Comparison of ENCODE assay signal across 32 cellular contexts in genomic region chr20:32329817-32330554, GRCh38. TPM values are rescaled to one million over a fixed set of nuclear protein-coding genes. Genes with fewer than 3 reads are reported as not detected.
DNase-seq lines count a peak whose midpoint lies in the region; ATAC-seq, FAIRE-seq and TF ChIP-seq lines count a peak whose summit lies in the region.
"Had no signal": no experiment of that assay in that cellular context is flagged by ENCODE, and none has a peak within 500 bp of the region (broad histone marks: within the 10 kb centered on the region; RNA-seq: fewer than 3 reads in every experiment).

No MANE protein-coding gene starts in this region.

- no peak for FAIRE-seq in kidney (lab: Jason Lieb, UNC)
- FAIRE-seq: GM12892 had no signal

- H3K4me2 ChIP-seq in hepatocyte: no peak overlapping the region

- CTCF ChIA-PET in CD8-positive, alpha-beta T cell (lab: Charles Lee): no interaction called here
- CTCF ChIA-PET in RWPE1 (lab: Yijun Ruan, JAX): interaction anchor here (0.6 kb wide), 2 partner anchors 34 to 147 kb away, joined by 3 read pairs; no protein-coding TSS in a partner anchor

- peaks cover 12% of the 10 kb centered on the region for H3K4me1 Mint-ChIP-seq in CD8-positive, alpha-beta T cell (ENCODE audit: low read depth)
- H3K4me1 Mint-ChIP-seq: nephron progenitor cell had no signal

- H3K4me1 ChIP-seq in CD8-positive, alpha-beta T cell (ENCODE audit: insufficient read depth, low read length): no peaks in the 10 kb centered on the region
- H3K4me1 ChIP-seq in hepatocyte (ENCODE audit: insufficient read depth) (peaks cover 28% of the 10 kb centered on the region), kidney (ENCODE audit: control insufficient read depth in 1 of 2, insufficient read depth in 1 of 2, low read depth in 1 of 2, low read length in 2 of 2) (peaks cover 15 to 26% of the 10 kb centered on the region in 2 donors)
- H3K4me1 ChIP-seq: colonic mucosa, parathyroid adenoma, SJCRH30 had no signal

- H2AFZ ChIP-seq in hepatocyte: no peak overlapping the region
- H2AFZ ChIP-seq: parathyroid adenoma had no signal

- TF ChIP-seq CTCF in CD8-positive, alpha-beta T cell (IDR thresholded peaks at IDR 0.05): no peak
- TF ChIP-seq CTCF in RWPE1 (conservative IDR thresholded peaks at IDR 0.05; ENCODE audit: low read depth) (no peak), hepatocyte (IDR thresholded peaks at IDR 0.05; ENCODE audit: poor library complexity) (no peak), kidney (IDR thresholded peaks at IDR 0.05; ENCODE audit: borderline replicate concordance, extremely low read depth, insufficient read depth) (no peak)

- WGBS in hepatocyte (ENCODE audit: low lambda C conversion rate, missing lambda C conversion rate): 89% methylated on average over 7 of the region's 7 CpGs

- H3K79me2 ChIP-seq in hepatocyte: no peaks in the 10 kb centered on the region
- H3K79me2 ChIP-seq: parathyroid adenoma had no signal

- POLR2A ChIA-PET in CD8-positive, alpha-beta T cell (lab: Charles Lee): no interaction called here
- POLR2A ChIA-PET in RWPE1 (lab: Yijun Ruan, JAX; ENCODE audit: low non-redundant PET): interaction anchor here (0.6 kb wide), 1 partner anchor 12 kb away, joined by 3 read pairs; no protein-coding TSS in a partner anchor

- no peak overlapping the region for H3K27ac ChIP-seq in CD8-positive, alpha-beta T cell (ENCODE audit: low read depth, low read length)
- no peak overlapping the region for H3K27ac ChIP-seq in RWPE1
- peak overlapping the region; percentile 15 for H3K27ac ChIP-seq in hepatocyte
- H3K27ac ChIP-seq in kidney (ENCODE audit: low read depth in 2 of 2, low read length in 2 of 2): peak overlapping the region in 1 of 2 donors; percentile 11
- H3K27ac ChIP-seq: BLaER1 treated with 17β-estradiol and CSF1 and Interleukin-3, amounts not matched to agents 10 nM and 100 nM; cardiac muscle cell; colonic mucosa; parathyroid adenoma; SJCRH30 had no signal

- no peak overlapping the region for H3K9ac ChIP-seq in kidney (ENCODE audit: low read length in 2 of 2)
- H3K9ac ChIP-seq: BLaER1 treated with 17β-estradiol and CSF1 and Interleukin-3, amounts not matched to agents 10 nM and 100 nM; parathyroid adenoma had no signal

- no peak overlapping the region for H3K4me3 Mint-ChIP-seq in CD8-positive, alpha-beta T cell
- H3K4me3 Mint-ChIP-seq: activated naive CD4-positive, alpha-beta T cell treated with anti-CD3 and anti-CD28 coated beads, Interleukin-2, amount 50 U/mL, for 24 hours; activated T-helper 1 cell treated with anti-CD3 and anti-CD28 coated beads, Interleukin-12 subunit alpha, Interleukin-12 subunit beta, Interleukin-2, Interleukin-4 antibody, amounts not matched to agents 30 ng/mL and 10 ng/mL and 1 ng/mL, durations not matched to agents 14 hours and 24 hours and 36 hours; nephron progenitor cell had no signal

- peak overlapping the region; percentile 27 for H3K27ac Mint-ChIP-seq in CD8-positive, alpha-beta T cell
- H3K27ac Mint-ChIP-seq: activated naive CD4-positive, alpha-beta T cell treated with anti-CD3 and anti-CD28 coated beads, Interleukin-2, amount 50 U/mL, for 24 hours; activated T-helper 1 cell treated with anti-CD3 and anti-CD28 coated beads, Interleukin-12 subunit alpha, Interleukin-12 subunit beta, Interleukin-2, Interleukin-4 antibody, amounts not matched to agents 30 ng/mL and 10 ng/mL and 1 ng/mL, durations not matched to agents 14 hours and 24 hours and 36 hours; nephron progenitor cell had no signal

- H3K36me3 Mint-ChIP-seq in CD8-positive, alpha-beta T cell: peaks cover 63% of the 10 kb centered on the region

- no peaks in the 10 kb centered on the region for H3K27me3 ChIP-seq in CD8-positive, alpha-beta T cell (ENCODE audit: insufficient read depth, low read length)
- H3K27me3 ChIP-seq in hepatocyte (no peaks in the 10 kb centered on the region), H7 (ENCODE audit: control insufficient read depth, insufficient read depth, low read length) (no peaks in the 10 kb centered on the region)
- H3K27me3 ChIP-seq: BLaER1 treated with 17β-estradiol and CSF1 and Interleukin-3, amounts not matched to agents 10 nM and 100 nM; cardiac muscle cell; colonic mucosa; heart left ventricle; SJCRH30; spleen; upper lobe of left lung had no signal

- no peaks in the 10 kb centered on the region for H3K9me2 ChIP-seq in hepatocyte (replicated peaks; ENCODE audit: insufficient read depth)

- no peaks in the 10 kb centered on the region for H4K20me1 ChIP-seq in hepatocyte (ENCODE audit: insufficient read depth, poor library complexity, severe bottlenecking)
- H4K20me1 ChIP-seq: BLaER1 treated with 17β-estradiol and CSF1 and Interleukin-3, amounts not matched to agents 10 nM and 100 nM had no signal

- DNase-seq in CD8-positive, alpha-beta T cell: no peak
- DNase-seq in DMS53 treated with DMSO at 0.1 percent for 48 hours (lab: John Stamatoyannopoulos, UW; ENCODE audit: unreplicated experiment) (peak; percentile 98), RWPE1 (ENCODE audit: low spot score) (peak; percentile 30), hepatocyte (ENCODE audit: low spot score) (no peak), H7 (no peak), kidney (no peak)
- DNase-seq: activated CD4-positive, alpha-beta T cell treated with anti-CD3 and anti-CD28 coated beads, Interleukin-2, amount 50 U/mL, for 4 hours; activated CD4-positive, CD25-positive, alpha-beta regulatory T cell; anterior cingulate cortex; Calu3; colonic mucosa; effector CD8-positive, alpha-beta T cell; foreskin fibroblast; GOT3; heart left ventricle; kidney glomerular epithelial cell; mammary epithelial cell; NCI-H187 treated with DMSO at 0.1 percent for 48 hours; NCI-H345; nephron progenitor cell; right cardiac atrium; SJCRH30; spleen; substantia nigra; upper lobe of left lung had no signal

- intact Hi-C loops in CD8-positive, alpha-beta T cell (cut with DNase I, micrococcal nuclease): no loop called here
- intact Hi-C loops in kidney (cut with DNase I): no loop called here

- H3K4me3 ChIP-seq in CD8-positive, alpha-beta T cell (ENCODE audit: low read depth, low read length): no peak overlapping the region
- H3K4me3 ChIP-seq in hepatocyte (no peak overlapping the region), H7 (ENCODE audit: insufficient read depth, low read depth, low read length) (no peak overlapping the region), kidney (ENCODE audit: low read length in 2 of 2) (no peak overlapping the region)
- H3K4me3 ChIP-seq: BLaER1 treated with 17β-estradiol and CSF1 and Interleukin-3, amounts not matched to agents 10 nM and 100 nM; cardiac muscle cell; colonic mucosa; heart left ventricle; SJCRH30; spleen; upper lobe of left lung had no signal

- no peaks in the 10 kb centered on the region for H3K9me3 ChIP-seq in CD8-positive, alpha-beta T cell (ENCODE audit: low read length)
- H3K9me3 ChIP-seq in hepatocyte (ENCODE audit: low read depth): no peaks in the 10 kb centered on the region
- no peaks in the 10 kb centered on the region for H3K9me3 ChIP-seq in kidney (ENCODE audit: control insufficient read depth in 1 of 2, low read length in 2 of 2)
- H3K9me3 ChIP-seq: BLaER1 treated with 17β-estradiol and CSF1 and Interleukin-3, amounts not matched to agents 10 nM and 100 nM; colonic mucosa; heart left ventricle; SJCRH30; spleen; upper lobe of left lung had no signal

- H3K27me3 Mint-ChIP-seq in CD8-positive, alpha-beta T cell (ENCODE audit: low read depth): no peaks in the 10 kb centered on the region
- H3K27me3 Mint-ChIP-seq: activated naive CD4-positive, alpha-beta T cell treated with anti-CD3 and anti-CD28 coated beads, Interleukin-2, amount 50 U/mL, for 24 hours had no signal

- ATAC-seq in CD8-positive, alpha-beta T cell: no peak
- no peak for ATAC-seq in GM21447 (IDR thresholded peaks at IDR 0.05; ENCODE audit: unreplicated experiment)
- ATAC-seq: heart left ventricle, right cardiac atrium had no signal

- H3K36me3 ChIP-seq in CD8-positive, alpha-beta T cell (ENCODE audit: insufficient read depth, low read length): peaks cover 7% of the 10 kb centered on the region
- H3K36me3 ChIP-seq in hepatocyte (replicated peaks; ENCODE audit: insufficient read depth, low read depth): no peaks in the 10 kb centered on the region
- H3K36me3 ChIP-seq in H7 (replicated peaks; ENCODE audit: control insufficient read depth, insufficient read depth, low read length): peaks cover 7% of the 10 kb centered on the region
- peaks cover 0 to 13% of the 10 kb centered on the region in 2 donors for H3K36me3 ChIP-seq in kidney (ENCODE audit: control insufficient read depth in 1 of 2, insufficient read depth in 2 of 2, low read length in 2 of 2)
- H3K36me3 ChIP-seq: colonic mucosa had no signal

- no peaks in the 10 kb centered on the region for H3K9me3 Mint-ChIP-seq in CD8-positive, alpha-beta T cell
- H3K9me3 Mint-ChIP-seq: activated naive CD4-positive, alpha-beta T cell treated with anti-CD3 and anti-CD28 coated beads, Interleukin-2, amount 50 U/mL, for 24 hours; activated T-helper 1 cell treated with anti-CD3 and anti-CD28 coated beads, Interleukin-12 subunit alpha, Interleukin-12 subunit beta, Interleukin-2, Interleukin-4 antibody, amounts not matched to agents 30 ng/mL and 10 ng/mL and 1 ng/mL, durations not matched to agents 14 hours and 24 hours and 36 hours; nephron progenitor cell had no signal

RNA-seq across cellular contexts. Expression of gene ASXL1, which starts 28.1 kb away (rescaled TPM):
- 100 to 1,000 TPM; 197 to 200 TPM for total RNA-seq in CD8-positive, alpha-beta T cell
- total RNA-seq in hepatocyte (59.6 and 82.0 TPM in 2 replicates), kidney (71.1 TPM)
- polyA plus RNA-seq in hepatocyte (95.6 and 126 TPM in 2 replicates), kidney (ENCODE audit: insufficient read depth, low read depth, low replicate concordance) (16.2 TPM)
- 12.5 and 14.3 TPM in 2 replicates for total RNA-seq in H7 (2014; rRNA removed; shearing (Covaris generic))

RNA-seq across cellular contexts. Expression of gene KIF3B, which starts 52.5 kb away (rescaled TPM):
- 1 to 10 TPM; 7.1 to 8.1 TPM for total RNA-seq in CD8-positive, alpha-beta T cell
- total RNA-seq in hepatocyte (31.2 and 32.0 TPM in 2 replicates), kidney (62.2 TPM)
- polyA plus RNA-seq in hepatocyte (9.1 and 11.7 TPM in 2 replicates), kidney (ENCODE audit: insufficient read depth, low read depth, low replicate concordance) (31.6 TPM)
- 8.4 and 9.5 TPM in 2 replicates for total RNA-seq in H7 (2014; rRNA removed; shearing (Covaris generic))

Comparison
In these comparisons a context has a peak if more than half of its experiments do, and no peak if none do; other contexts are left out.
1. DNase-seq: peak in DMS53 treated with DMSO at 0.1 percent for 48 hours (single experiment) and RWPE1 (single experiment); none in CD8-positive, alpha-beta T cell (0 of 7), hepatocyte (single experiment), H7 (single experiment) and kidney (single experiment).